In genomic region chr15:77083381-77084160, GRCh38 we compare ENCODE assay signal across 8 cellular contexts. TPM values are rescaled to one million over a fixed set of nuclear protein-coding genes. Genes with fewer than 3 reads are reported as not detected.
A peak's percentile ranks its signal among the peaks of the same experiment; 100 is the strongest.
DNase-seq lines count a peak whose midpoint lies in the region; ATAC-seq and TF ChIP-seq lines count a peak whose summit lies in the region.

No MANE protein-coding gene starts in this region.

- DNase-seq in AG08395 (ENCODE audit: low spot score), result peak; percentile 69
- DNase-seq in LNCaP clone FGC (ENCODE audit: low read depth), result peak; percentile 61
- DNase-seq in SK-N-MC (ENCODE audit: low read depth, low spot score), result no peak
- DNase-seq in adrenal gland, result peak; percentile 79 to 96 (median 89)
- peak; percentile 84 to 91 (median 90) for DNase-seq in right cardiac atrium
- peak; percentile 76 to 83 for DNase-seq in psoas muscle
- no peak for DNase-seq in T1000 (lab: John Stamatoyannopoulos, UW)

- H3K36me3 ChIP-seq in SK-N-MC (ENCODE audit: insufficient read depth, low read length), result no peaks in the 10 kb centered on the region
- H3K36me3 ChIP-seq in adrenal gland (replicated peaks in 1 of 2), result no peaks in the 10 kb centered on the region
- H3K36me3 ChIP-seq in psoas muscle (ENCODE audit: insufficient read depth in 1 of 2, low read depth in 1 of 2), result no peaks in the 10 kb centered on the region

- intact Hi-C loops in adrenal gland (cut with DNase I), result no loop called here
- intact Hi-C loops in right cardiac atrium (cut with DNase I), result no loop called here
- intact Hi-C loops in psoas muscle (cut with DNase I), result loop anchor here in 1 of 2 donors (5.0 kb wide), 1 partner anchor 36 kb away; no protein-coding TSS in a partner anchor

- no peak for TF ChIP-seq POLR2A in adrenal gland (IDR thresholded peaks at IDR 0.05)

- ATAC-seq in GM19463 (IDR thresholded peaks at IDR 0.05; ENCODE audit: unreplicated experiment) (peak; percentile 91), right cardiac atrium (peak; percentile 98 to 99), psoas muscle (peak; percentile 86 to 92 (median 90))

- TF ChIP-seq CTCF in LNCaP clone FGC (IDR thresholded peaks at IDR 0.05; ENCODE audit: control insufficient read depth, extremely low read depth, insufficient read depth), result no peak
- no peak for TF ChIP-seq CTCF in adrenal gland (IDR thresholded peaks at IDR 0.05)
- TF ChIP-seq CTCF in psoas muscle (IDR thresholded peaks at IDR 0.05), result no peak

- WGBS in adrenal gland, 4 donors, result 11 to 35% (median 15%) methylated on average over 9 to 21 of the region's 21 CpGs
- WGBS in right cardiac atrium, result 16% methylated on average over 21 of the region's 21 CpGs
- 11 to 17% (median 12%) methylated on average over 21 of the region's 21 CpGs for WGBS in psoas muscle, 3 donors

- no peak overlapping the region for H3K9ac ChIP-seq in SK-N-MC (ENCODE audit: insufficient read length)

- H3K4me3 ChIP-seq in LNCaP clone FGC (ENCODE audit: low read depth, low read length) (no peak overlapping the region), SK-N-MC (peak overlapping the region; percentile 68), adrenal gland (peak overlapping the region in 1 of 4 donors; percentile 41), right cardiac atrium (ENCODE audit: low read length) (peak overlapping the region; percentile 11), psoas muscle (peak overlapping the region; percentile 37)

- H3K27ac ChIP-seq in SK-N-MC (no peak overlapping the region), adrenal gland (peak overlapping the region in 1 of 5 donors; percentile 48), right cardiac atrium (ENCODE audit: low read length) (no peak overlapping the region), psoas muscle (peak overlapping the region; percentile 79)

- no peaks in the 10 kb centered on the region for H3K9me3 ChIP-seq in SK-N-MC (ENCODE audit: low read depth, low read length)
- no peaks in the 10 kb centered on the region for H3K9me3 ChIP-seq in adrenal gland (replicated peaks in 1 of 3)
- no peaks in the 10 kb centered on the region for H3K9me3 ChIP-seq in right cardiac atrium (ENCODE audit: control insufficient read depth, low read length)
- H3K9me3 ChIP-seq in psoas muscle, result no peaks in the 10 kb centered on the region

- H3K27me3 ChIP-seq in adrenal gland (no peaks in the 10 kb centered on the region), right cardiac atrium (ENCODE audit: control insufficient read depth, insufficient read depth) (no peaks in the 10 kb centered on the region), psoas muscle (ENCODE audit: insufficient read depth in 3 of 3, low read length in 2 of 3) (no peaks in the 10 kb centered on the region)

- H3K4me1 ChIP-seq in adrenal gland (replicated peaks in 1 of 2) (peaks cover 0 to 8% of the 10 kb centered on the region in 2 donors), right cardiac atrium (ENCODE audit: control insufficient read depth, insufficient read depth, low read length) (no peaks in the 10 kb centered on the region), psoas muscle (peaks cover 6% of the 10 kb centered on the region)

RNA-seq across cellular contexts. Expression of gene TSPAN3, which starts 12.7 kb away (rescaled TPM):
- total RNA-seq in adrenal gland (100 to 1,000 TPM; 181 to 387 (median 230) TPM), right cardiac atrium (100 to 1,000 TPM; 124 to 135 (median 127) TPM), psoas muscle (100 to 1,000 TPM; 179 to 215 (median 207) TPM)
- polyA plus RNA-seq in adrenal gland (100 to 1,000 TPM; 129 to 256 (median 202) TPM), right cardiac atrium (129 TPM), psoas muscle (100 to 1,000 TPM; 146 to 330 (median 210) TPM)

Comparison
In these comparisons a context has a peak if more than half of its experiments do, and no peak if none do; other contexts are left out.
1. DNase-seq: peak in AG08395 (single experiment), LNCaP clone FGC (single experiment), adrenal gland (7 of 7), right cardiac atrium (3 of 3) and psoas muscle (2 of 2); none in SK-N-MC (single experiment) and T1000 (single experiment).
2. Peak in every context shown above with its lines, with median percentiles within 50 percentile points of each other: ATAC-seq.